7 cellular contexts compared by ENCODE assay signal in genomic region chr3:128804817-128805166, GRCh38.
DNase-seq lines count a peak whose midpoint lies in the region; ATAC-seq and TF ChIP-seq lines count a peak whose summit lies in the region.

No MANE protein-coding gene starts in this region.

- no peaks in the 10 kb centered on the region for H4K20me1 ChIP-seq in KMS-11 (ENCODE audit: insufficient read depth)

- H3K4me3 Mint-ChIP-seq in activated T-helper 17 cell treated with anti-CD3 and anti-CD28 coated beads, Interleukin-2, amount 50 U/mL, for 72 hours, result peak overlapping the region; percentile 83
- peak overlapping the region; percentile 82 to 87 (median 85) for H3K4me3 Mint-ChIP-seq in immature natural killer cell

- peak overlapping the region; percentile 37; the same call in 1 of the 2 replicates for H3K4me2 ChIP-seq in KMS-11

- no peak for ATAC-seq in activated T-helper 17 cell treated with anti-CD3 and anti-CD28 coated beads, Interleukin-2, amount 50 U/mL, for 72 hours (replicated peaks)
- ATAC-seq in GM19452 (IDR thresholded peaks at IDR 0.05; ENCODE audit: unreplicated experiment), result no peak

- peaks cover 37% of the 10 kb centered on the region for H3K4me1 ChIP-seq in KMS-11 (ENCODE audit: low read depth, poor library complexity, severe bottlenecking)
- H3K4me1 ChIP-seq in spleen, result peaks cover 14 to 93% (median 56%) of the 10 kb centered on the region in 6 donors

- H3K36me3 Mint-ChIP-seq in activated T-helper 17 cell treated with anti-CD3 and anti-CD28 coated beads, Interleukin-2, amount 50 U/mL, for 72 hours (ENCODE audit: low read depth), result peaks cover 89% of the 10 kb centered on the region
- H3K36me3 Mint-ChIP-seq in immature natural killer cell, result peaks cover 2 to 27% (median 13%) of the 10 kb centered on the region in 3 donors

- TF ChIP-seq CTCF in KMS-11 (conservative IDR thresholded peaks at IDR 0.05; ENCODE audit: low read depth, low read length), result no peak
- TF ChIP-seq CTCF in spleen (IDR thresholded peaks at IDR 0.05 in 8 of 11, conservative IDR thresholded peaks at IDR 0.05 in 3 of 11), result no peak

- intact Hi-C loops in spleen (cut with DNase I; ENCODE audit: low total_unique reads), result loop anchor here (5.0 kb wide), 1 partner anchor 122 kb away; no protein-coding TSS in a partner anchor

- H3K27me3 ChIP-seq in KMS-11 (ENCODE audit: insufficient read depth, low read depth) (no peaks in the 10 kb centered on the region), spleen (replicated peaks in 1 of 7) (no peaks in the 10 kb centered on the region)

- 43 to 66% (median 56%) methylated on average over 5 of the region's 5 CpGs for WGBS in spleen, 5 donors

- no peak overlapping the region for H3K9ac ChIP-seq in KMS-11

- H3K4me3 ChIP-seq in KMS-11 (IDR thresholded peaks at IDR 0.05; ENCODE audit: insufficient read depth, low read depth, low read length) (no peak overlapping the region), spleen (peak overlapping the region in 2 of 8 donors; percentile 25 to 60)

- peaks cover 51% of the 10 kb centered on the region for H3K4me1 Mint-ChIP-seq in activated T-helper 17 cell treated with anti-CD3 and anti-CD28 coated beads, Interleukin-2, amount 50 U/mL, for 72 hours
- peaks cover 35 to 59% of the 10 kb centered on the region in 2 donors for H3K4me1 Mint-ChIP-seq in immature natural killer cell

- H3K79me2 ChIP-seq in KMS-11 (ENCODE audit: insufficient read depth, low read depth), result peaks cover 23% of the 10 kb centered on the region

- H3K27ac ChIP-seq in KMS-11 (no peak overlapping the region), spleen (peak overlapping the region; percentile 55 to 85 (median 82))

- H2AFZ ChIP-seq in KMS-11 (ENCODE audit: low read depth), result no peak overlapping the region

- DNase-seq in immature natural killer cell (no peak), spleen (no peak), NCI-H187 (lab: John Stamatoyannopoulos, UW) (no peak), GM19240 (ENCODE audit: insufficient read length, low spot score) (no peak)

- no peaks in the 10 kb centered on the region for H3K9me3 Mint-ChIP-seq in activated T-helper 17 cell treated with anti-CD3 and anti-CD28 coated beads, Interleukin-2, amount 50 U/mL, for 72 hours
- H3K9me3 Mint-ChIP-seq in immature natural killer cell, result no peaks in the 10 kb centered on the region

- H3K27me3 Mint-ChIP-seq in activated T-helper 17 cell treated with anti-CD3 and anti-CD28 coated beads, Interleukin-2, amount 50 U/mL, for 72 hours, result no peaks in the 10 kb centered on the region
- no peaks in the 10 kb centered on the region for H3K27me3 Mint-ChIP-seq in immature natural killer cell (ENCODE audit: low read depth in 3 of 3)

- TF ChIP-seq POLR2A in spleen (IDR thresholded peaks at IDR 0.05), result no peak

- H3K27ac Mint-ChIP-seq in activated T-helper 17 cell treated with anti-CD3 and anti-CD28 coated beads, Interleukin-2, amount 50 U/mL, for 72 hours, result peak overlapping the region; percentile 87
- peak overlapping the region; percentile 88 to 95 (median 92) for H3K27ac Mint-ChIP-seq in immature natural killer cell

- H3K9me3 ChIP-seq in spleen, result no peaks in the 10 kb centered on the region

- H3K36me3 ChIP-seq in KMS-11 (ENCODE audit: insufficient read depth), result no peaks in the 10 kb centered on the region
- H3K36me3 ChIP-seq in spleen, result peaks cover 0 to 69% (median 44%) of the 10 kb centered on the region in 6 donors
